ENCODE assay signal across 1 cellular context in genomic region chr6:155351273-155352129, GRCh38.
TF ChIP-seq lines count a peak whose summit lies in the region.

No MANE protein-coding gene starts in this region.

TF ChIP-seq in GM12878, 131 proteins besides CTCF, POLR2A, EP300 and RAD21 (continued from another document):
- TF ChIP-seq ZNF592 (IDR thresholded peaks at IDR 0.05) = no peak
- peak; percentile 62 for TF ChIP-seq IKZF1 (conservative IDR thresholded peaks at IDR 0.05)
- no peak for TF ChIP-seq HSF1 (IDR thresholded peaks at IDR 0.05; ENCODE audit: low read depth, low read length)
- 0 out of 2 replicates have a peak, but pooled peaks have one; percentile 38 for TF ChIP-seq CBFB (IDR thresholded peaks at IDR 0.05; ENCODE audit: low read depth)
- TF ChIP-seq POU2F2 (IDR thresholded peaks at IDR 0.05; ENCODE audit: borderline replicate concordance, low read depth, low read length) = peak; percentile 99
- peak; percentile 92 for TF ChIP-seq ZBED1 (IDR thresholded peaks at IDR 0.05; ENCODE audit: borderline replicate concordance)
- peak; percentile 20; the same call in 1 of the 2 replicates for TF ChIP-seq TARDBP (IDR thresholded peaks at IDR 0.05; ENCODE audit: borderline replicate concordance)
- TF ChIP-seq MTA2 (IDR thresholded peaks at IDR 0.05; ENCODE audit: low read depth) = peak; percentile 90
